Comparison of ENCODE assay signal across 17 cellular contexts in genomic region chr9:81530407-81530810, GRCh38.
A peak's percentile ranks its signal among the peaks of the same experiment; 100 is the strongest.
DNase-seq lines count a peak whose midpoint lies in the region; ATAC-seq and TF ChIP-seq lines count a peak whose summit lies in the region.
"Had no signal": no experiment of that assay in that cellular context is flagged by ENCODE, and none has a peak within 500 bp of the region (broad histone marks: within the 10 kb centered on the region; RNA-seq: fewer than 3 reads in every experiment).

No MANE protein-coding gene starts in this region.

- no peaks in the 10 kb centered on the region for H3K27me3 ChIP-seq in OCI-LY1 (ENCODE audit: insufficient read depth, low read length)
- no peaks in the 10 kb centered on the region for H3K27me3 ChIP-seq in ovary
- H3K27me3 ChIP-seq in GM23248 (replicated peaks; ENCODE audit: insufficient read depth), result no peaks in the 10 kb centered on the region
- H3K27me3 ChIP-seq: uterus had no signal

- H3K27ac ChIP-seq in OCI-LY1 (ENCODE audit: low read depth, low read length, poor library complexity, severe bottlenecking) (peak overlapping the region; percentile 77), ovary (no peak overlapping the region), GM23248 (no peak overlapping the region)
- H3K27ac ChIP-seq: uterus had no signal

- TF ChIP-seq POLR2A in ovary (IDR thresholded peaks at IDR 0.05), result no peak

- WGBS in ovary, 3 donors, result 93 to 95% (median 94%) methylated on average over 5 of the region's 5 CpGs
- WGBS in GM23248 (ENCODE audit: low coverage in 1 of 2, low lambda C conversion rate in 2 of 2, missing lambda C conversion rate in 2 of 2), 2 experiments, result 93 to 97% methylated on average over 5 of the region's 5 CpGs

- H3K9me2 ChIP-seq in OCI-LY1 (ENCODE audit: low read depth, low read length), result no peaks in the 10 kb centered on the region
- H3K9me2 ChIP-seq in GM23248 (ENCODE audit: insufficient read depth), result no peaks in the 10 kb centered on the region

- H3K27ac Mint-ChIP-seq in naive B cell, result no peak overlapping the region
- H3K27ac Mint-ChIP-seq: progenitor cell of endocrine pancreas had no signal

- no peaks in the 10 kb centered on the region for H3K79me2 ChIP-seq in OCI-LY1 (ENCODE audit: insufficient read depth, low read length)
- H3K79me2 ChIP-seq in GM23248 (ENCODE audit: insufficient read depth), result no peaks in the 10 kb centered on the region

- peaks cover 23% of the 10 kb centered on the region for H3K4me1 ChIP-seq in OCI-LY1 (ENCODE audit: insufficient read depth, low read length, severe bottlenecking)
- H3K4me1 ChIP-seq in ovary (ENCODE audit: insufficient read depth), result no peaks in the 10 kb centered on the region
- peaks cover 8% of the 10 kb centered on the region; the same call in 1 of the 2 replicates for H3K4me1 ChIP-seq in GM23248 (ENCODE audit: insufficient read depth)
- H3K4me1 ChIP-seq: uterus had no signal

- no peak for TF ChIP-seq EP300 in ovary (IDR thresholded peaks at IDR 0.05)

- H4K20me1 ChIP-seq in OCI-LY1 (ENCODE audit: insufficient read depth, low read length), result no peaks in the 10 kb centered on the region
- no peaks in the 10 kb centered on the region for H4K20me1 ChIP-seq in GM23248 (ENCODE audit: insufficient read depth)

- peaks cover 14 to 22% (median 20%) of the 10 kb centered on the region in 3 donors for H3K4me1 Mint-ChIP-seq in naive B cell

- H3K4me2 ChIP-seq in OCI-LY1 (ENCODE audit: low read length) (peak overlapping the region; percentile 1; the same call in 1 of the 2 replicates), GM23248 (ENCODE audit: unreplicated experiment) (no peak overlapping the region)
- H3K4me2 ChIP-seq: smooth muscle cell had no signal

- no peak for TF ChIP-seq CTCF in OCI-LY1 (IDR thresholded peaks at IDR 0.05; ENCODE audit: low read length)
- TF ChIP-seq CTCF in ovary (IDR thresholded peaks at IDR 0.05), result no peak

- H3K36me3 ChIP-seq in OCI-LY1 (ENCODE audit: insufficient read depth, low read length) (no peaks in the 10 kb centered on the region), ovary (no peaks in the 10 kb centered on the region), GM23248 (ENCODE audit: low read depth) (no peaks in the 10 kb centered on the region)
- H3K36me3 ChIP-seq: uterus had no signal

- H3K36me3 Mint-ChIP-seq in naive B cell, result no peaks in the 10 kb centered on the region

- intact Hi-C loops in ovary (cut with DNase I), result no loop called here

- H2AFZ ChIP-seq in OCI-LY1 (ENCODE audit: low read length) (no peak overlapping the region), GM23248 (no peak overlapping the region)

- in situ Hi-C loops in GM23248 (cut with MboI), result no loop called here

- peak overlapping the region in 6 of 8 donors; percentile 4 to 44 (median 12) for H3K4me3 Mint-ChIP-seq in naive B cell

- H3K4me3 ChIP-seq in OCI-LY1 (ENCODE audit: low read depth, low read length, poor library complexity, severe bottlenecking) (no peak overlapping the region), ovary (no peak overlapping the region), GM23248 (no peak overlapping the region)
- H3K4me3 ChIP-seq: smooth muscle cell, uterus had no signal

- H3K9me3 Mint-ChIP-seq in naive B cell, result peaks cover 0 to 3% (median 0%) of the 10 kb centered on the region in 7 donors

- H3K27me3 Mint-ChIP-seq in naive B cell, result peaks cover 11 to 23% (median 14%) of the 10 kb centered on the region in 3 donors

- H3K9ac ChIP-seq in OCI-LY1 (ENCODE audit: low read length) (no peak overlapping the region), GM23248 (no peak overlapping the region)

- DNase-seq in naive B cell, result peak; percentile 45
- DNase-seq in ovary, result no peak
- no peak for DNase-seq in GM23248
- DNase-seq in activated CD4-positive, alpha-beta T cell treated with anti-CD3 and anti-CD28 coated beads for 48 hours, result no peak
- DNase-seq in SIG-M5 treated with dmso at 0.1 percent for 504 hours (lab: John Stamatoyannopoulos, UW; ENCODE audit: unreplicated experiment), result no peak
- DNase-seq: activated effector memory CD4-positive, alpha-beta T cell treated with Interleukin-2 at 50 U/mL for 16 hours; amygdala; cerebellar nuclear complex; Kasumi-1; NCI-H1694; stimulated activated naive CD4-positive, alpha-beta T cell treated with Interleukin-2 at 50 U/mL for 16 hours; uterus had no signal

- ATAC-seq in GM18858 (IDR thresholded peaks at IDR 0.05; ENCODE audit: unreplicated experiment), result peak; percentile 68
- ATAC-seq in HG03060 (IDR thresholded peaks at IDR 0.05; ENCODE audit: low read depth, unreplicated experiment), result peak; percentile 82
- ATAC-seq in naive B cell (ENCODE audit: low read depth in 2 of 2), result peak; percentile 95 to 96

- H3K9me3 ChIP-seq in OCI-LY1 (ENCODE audit: low read length), result no peaks in the 10 kb centered on the region
- no peaks in the 10 kb centered on the region for H3K9me3 ChIP-seq in ovary
- H3K9me3 ChIP-seq in GM23248 (ENCODE audit: low read depth), result no peaks in the 10 kb centered on the region
- H3K9me3 ChIP-seq: uterus had no signal

- H3F3A ChIP-seq in OCI-LY1 (ENCODE audit: insufficient read depth, low read length) (no peaks in the 10 kb centered on the region), GM23248 (ENCODE audit: insufficient read depth) (no peaks in the 10 kb centered on the region)
